8 cellular contexts compared by ENCODE assay signal in the genomic region with DNA sequence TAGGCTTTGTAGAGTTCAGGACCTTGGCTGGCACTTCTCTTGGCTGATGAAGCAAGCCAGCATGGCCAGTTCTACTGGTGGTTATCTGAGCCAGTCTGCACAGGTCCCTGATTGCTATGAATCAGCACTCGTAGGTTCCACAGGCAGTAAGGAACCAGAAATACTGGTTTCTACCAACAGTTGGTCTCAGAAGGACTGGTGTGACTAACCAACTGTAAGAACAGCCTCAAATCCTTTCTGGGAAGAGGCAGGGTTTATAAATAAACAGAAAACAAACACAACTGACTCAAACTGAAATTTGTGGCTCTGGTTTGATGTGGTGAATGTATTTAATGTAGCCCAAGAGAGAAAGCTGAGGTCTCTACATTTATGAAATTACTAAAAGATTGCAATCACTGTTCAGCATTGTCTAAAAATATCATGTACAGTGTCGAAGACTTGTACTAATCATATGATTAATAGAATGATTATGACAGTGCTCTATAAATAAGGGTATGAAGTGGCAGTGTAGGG.
DNase-seq lines count a peak whose midpoint lies in the region; ATAC-seq and TF ChIP-seq lines count a peak whose summit lies in the region.

No MANE protein-coding gene starts in this region.

- peak; percentile 99 for DNase-seq in DMS53 (lab: John Stamatoyannopoulos, UW)
- peak; percentile 88 for DNase-seq in RWPE1 (ENCODE audit: low spot score)
- peak; percentile 59 for DNase-seq in fibroblast of pulmonary artery (ENCODE audit: low read depth)
- DNase-seq in stimulated activated CD8-positive, alpha-beta memory T cell treated with anti-CD3 and anti-CD28 coated beads, Interleukin-2, amount 100 ng/mL, for 48 hours (ENCODE audit: low read depth in 2 of 2), result peak; percentile 7 to 11
- DNase-seq in amniotic stem cell (lab: John Stamatoyannopoulos, UW), result no peak
- no peak for DNase-seq in epidermal melanocyte (ENCODE audit: insufficient read length, low spot score)

- POLR2A ChIA-PET in RWPE1 (lab: Yijun Ruan, JAX; ENCODE audit: low non-redundant PET), result no interaction called here

- CTCF ChIA-PET in RWPE1 (lab: Yijun Ruan, JAX), result no interaction called here

- no peak overlapping the region for H3K27ac ChIP-seq in RWPE1

- TF ChIP-seq CTCF in RWPE1 (conservative IDR thresholded peaks at IDR 0.05; ENCODE audit: low read depth) (no peak), fibroblast of pulmonary artery (IDR thresholded peaks at IDR 0.05; ENCODE audit: low read length, missing control alignments) (no peak)

- ATAC-seq in GM19351 (IDR thresholded peaks at IDR 0.05; ENCODE audit: unreplicated experiment) (peak; percentile 93), HG03175 (IDR thresholded peaks at IDR 0.05; ENCODE audit: unreplicated experiment) (peak; percentile 90)

- no peak overlapping the region for H3K4me3 ChIP-seq in fibroblast of pulmonary artery (replicated peaks; ENCODE audit: low read depth, low read length)

Comparison
In these comparisons a context has a peak if more than half of its experiments do, and no peak if none do; other contexts are left out.
1. DNase-seq: peak in DMS53 (single experiment), RWPE1 (single experiment), fibroblast of pulmonary artery (single experiment) and stimulated activated CD8-positive, alpha-beta memory T cell treated with anti-CD3 and anti-CD28 coated beads, Interleukin-2, amount 100 ng/mL, for 48 hours (2 of 2); none in amniotic stem cell (single experiment) and epidermal melanocyte (single experiment).